In the genomic region with DNA sequence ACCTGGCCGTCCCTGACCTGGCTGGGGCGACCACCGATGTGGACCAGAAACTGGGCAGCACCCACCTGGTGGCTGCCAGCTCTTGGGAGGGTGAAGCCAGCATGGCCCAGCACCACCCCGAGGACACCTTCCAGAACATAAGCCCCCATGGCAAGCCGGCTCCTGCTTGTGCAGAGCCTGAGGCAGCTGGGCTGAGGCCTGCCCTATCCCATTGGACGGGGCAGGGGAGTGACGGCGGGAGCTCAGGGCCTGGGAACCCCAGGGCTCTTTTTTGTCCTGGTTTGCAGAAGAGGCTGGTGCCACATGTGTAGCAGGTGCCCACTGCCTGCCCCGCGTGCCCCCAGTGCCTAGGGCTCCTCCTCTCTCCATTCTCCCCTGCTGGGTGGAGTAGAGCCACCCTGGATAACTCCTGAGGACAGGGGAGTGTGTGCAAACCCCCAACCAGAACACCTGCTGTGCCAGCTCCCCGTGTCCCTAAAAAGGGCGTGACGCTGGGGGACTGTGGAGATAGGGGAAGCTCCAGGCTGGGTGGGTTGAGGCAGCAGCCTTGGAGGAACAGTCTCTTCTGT, we compare ENCODE assay signal across 14 cellular contexts. TPM values are rescaled to one million over a fixed set of nuclear protein-coding genes. Genes with fewer than 3 reads are reported as not detected.
DNase-seq lines count a peak whose midpoint lies in the region; ATAC-seq and TF ChIP-seq lines count a peak whose summit lies in the region.
"Had no signal": no experiment of that assay in that cellular context is flagged by ENCODE, and none has a peak within 500 bp of the region (broad histone marks: within the 10 kb centered on the region; RNA-seq: fewer than 3 reads in every experiment).

No MANE protein-coding gene starts in this region.

- H2AFZ ChIP-seq in osteoblast (ENCODE audit: low read length): no peak overlapping the region

- no peaks in the 10 kb centered on the region for H3K79me2 ChIP-seq in osteoblast (ENCODE audit: insufficient read depth, low read length)

- in situ Hi-C loops in GM13977 (cut with MboI; ENCODE audit: low pct_unique_long_range_greater_than_20kb, low sequenced_read_pairs, unreplicated experiment): no loop called here

- TF ChIP-seq POLR2A in gastroesophageal sphincter (IDR thresholded peaks at IDR 0.05) (no peak), upper lobe of left lung (IDR thresholded peaks at IDR 0.05) (no peak)

- TF ChIP-seq CTCF in RWPE2 (IDR thresholded peaks at IDR 0.05; ENCODE audit: poor library complexity, severe bottlenecking) (no peak), gastroesophageal sphincter (IDR thresholded peaks at IDR 0.05) (no peak), osteoblast (IDR thresholded peaks at IDR 0.05; ENCODE audit: extremely low read depth, low read depth, low read length) (no peak), upper lobe of left lung (IDR thresholded peaks at IDR 0.05) (no peak), GM13977 (IDR thresholded peaks at IDR 0.05; ENCODE audit: extremely low read depth, insufficient read depth, missing control alignments) (no peak), GM20000 (IDR thresholded peaks at IDR 0.05; ENCODE audit: extremely low read depth, missing control alignments) (no peak)

- H3K4me1 ChIP-seq in RWPE2 (ENCODE audit: insufficient read depth, poor library complexity, severe bottlenecking): peaks cover 22% of the 10 kb centered on the region
- H3K4me1 ChIP-seq in gastroesophageal sphincter: peaks cover 3 to 72% (median 34%) of the 10 kb centered on the region in 3 donors
- peaks cover 15% of the 10 kb centered on the region for H3K4me1 ChIP-seq in osteoblast (ENCODE audit: insufficient read depth, low read length)
- H3K4me1 ChIP-seq in upper lobe of left lung: peaks cover 23 to 36% (median 30%) of the 10 kb centered on the region in 4 donors

- H4K20me1 ChIP-seq in osteoblast (ENCODE audit: insufficient read depth, low read length): peaks cover 15% of the 10 kb centered on the region

- no CpG with 5 or more reads among the region's 13 CpGs for WGBS in gastroesophageal sphincter (ENCODE audit: low coverage in 1 of 2), 2 donors
- WGBS in upper lobe of left lung, 2 donors: 87 to 92% methylated on average over 9 to 12 of the region's 13 CpGs

- H3K36me3 ChIP-seq in RWPE2 (ENCODE audit: low read depth) (no peaks in the 10 kb centered on the region), gastroesophageal sphincter (peaks cover 0 to 39% of the 10 kb centered on the region in 2 donors), osteoblast (ENCODE audit: insufficient read depth, low read length) (no peaks in the 10 kb centered on the region), upper lobe of left lung (peaks cover 0 to 54% (median 17%) of the 10 kb centered on the region in 4 donors)

- H3K27me3 ChIP-seq in RWPE2 (ENCODE audit: insufficient read depth, poor library complexity, severe bottlenecking) (no peaks in the 10 kb centered on the region), gastroesophageal sphincter (no peaks in the 10 kb centered on the region), osteoblast (ENCODE audit: insufficient read depth, low read length) (no peaks in the 10 kb centered on the region), upper lobe of left lung (no peaks in the 10 kb centered on the region)

- peak; percentile 55 for DNase-seq in RWPE2 (ENCODE audit: low spot score)
- DNase-seq in osteoblast (ENCODE audit: insufficient read length, low spot score, missing footprints): no peak
- DNase-seq in upper lobe of left lung: peak in 1 of 2 donors; percentile 67
- DNase-seq in GM13977 (ENCODE audit: low spot score): no peak
- DNase-seq in activated CD4-positive, alpha-beta T cell treated with anti-CD3 and anti-CD28 coated beads for 4 hours: no peak
- DNase-seq in GM20000 (ENCODE audit: low spot score): no peak
- DNase-seq: activated CD8-positive, alpha-beta T cell treated with anti-CD3 and anti-CD28 coated beads for 36 hours; activated gamma-delta T cell treated with Interleukin-2 at 50 U/mL for 16 hours; NCI-H524 had no signal

- H3K27ac ChIP-seq in RWPE2 (ENCODE audit: poor library complexity, severe bottlenecking) (peak overlapping the region; percentile 80), gastroesophageal sphincter (peak overlapping the region; percentile 64 to 99 (median 95)), osteoblast (ENCODE audit: low read depth, low read length) (peak overlapping the region; percentile 37), upper lobe of left lung (peak overlapping the region; percentile 85 to 88 (median 86))

- H3K9me3 ChIP-seq in RWPE2 (ENCODE audit: severe bottlenecking) (no peaks in the 10 kb centered on the region), gastroesophageal sphincter (no peaks in the 10 kb centered on the region), osteoblast (ENCODE audit: low read depth, low read length) (no peaks in the 10 kb centered on the region), upper lobe of left lung (no peaks in the 10 kb centered on the region)

- H3K4me2 ChIP-seq in osteoblast (ENCODE audit: insufficient read depth, low read length): no peak overlapping the region

- ATAC-seq in RWPE2 (ENCODE audit: low read depth) (no peak), gastroesophageal sphincter (no peak), upper lobe of left lung (ENCODE audit: low FRiP score in 2 of 2) (no peak)

- H3K4me3 ChIP-seq in RWPE2 (ENCODE audit: severe bottlenecking): no peak overlapping the region
- no peak overlapping the region for H3K4me3 ChIP-seq in gastroesophageal sphincter
- H3K4me3 ChIP-seq in osteoblast (ENCODE audit: insufficient read depth, low read length): no peak overlapping the region
- no peak overlapping the region for H3K4me3 ChIP-seq in upper lobe of left lung

- TF ChIP-seq EP300 in gastroesophageal sphincter (IDR thresholded peaks at IDR 0.05): no peak
- TF ChIP-seq EP300 in upper lobe of left lung (IDR thresholded peaks at IDR 0.05): no peak

RNA-seq across cellular contexts. Expression of gene DUSP8, which starts 12.0 kb away (rescaled TPM):
- total RNA-seq in gastroesophageal sphincter (1 to 10 TPM; 3.3 to 7.8 (median 4.9) TPM), osteoblast (under 0.01 TPM in 2 replicates), upper lobe of left lung (10 to 100 TPM in 5 of 6 donors, 1 to 10 TPM in 1; 5.2 to 19.3 (median 13.5) TPM)
- total RNA-seq: LHCN-M2 had no signal

RNA-seq across cellular contexts. Expression of gene KRTAP5-1, which starts 25.0 kb away (rescaled TPM):
- total RNA-seq in gastroesophageal sphincter: not detected
- not detected in 2 replicates for total RNA-seq in osteoblast
- not detected for total RNA-seq in upper lobe of left lung
- total RNA-seq: activated CD8-positive, alpha-beta T cell treated with anti-CD3 and anti-CD28 coated beads for 36 hours; bronchial epithelial cell; LHCN-M2; lung microvascular endothelial cell; omental fat pad had no signal

RNA-seq across cellular contexts. Expression of gene KRTAP5-2, which starts 38.0 kb away (rescaled TPM):
- total RNA-seq in gastroesophageal sphincter (not detected), osteoblast (not detected in 2 replicates), upper lobe of left lung (not detected)
- total RNA-seq: activated CD8-positive, alpha-beta T cell treated with anti-CD3 and anti-CD28 coated beads for 36 hours; bronchial epithelial cell; LHCN-M2; lung microvascular endothelial cell; omental fat pad had no signal

RNA-seq across cellular contexts. Expression of gene KRTAP5-3, which starts 48.2 kb away (rescaled TPM):
- total RNA-seq in gastroesophageal sphincter (not detected), osteoblast (not detected in 2 replicates), upper lobe of left lung (not detected)
- total RNA-seq: activated CD8-positive, alpha-beta T cell treated with anti-CD3 and anti-CD28 coated beads for 36 hours; bronchial epithelial cell; LHCN-M2; lung microvascular endothelial cell; omental fat pad had no signal

Comparison
In these comparisons a context has a peak if more than half of its experiments do, and no peak if none do; other contexts are left out.
1. H3K27ac ChIP-seq: peak in every context shown above with its lines; median percentile 95 in gastroesophageal sphincter; 86 in upper lobe of left lung; 80 in RWPE2; 37 in osteoblast.